ENCODE assay signal across 19 cellular contexts in genomic region chr10:101557541-101557940, GRCh38.
"Had no signal": no experiment of that assay in that cellular context is flagged by ENCODE, and none has a peak within 500 bp of the region (broad histone marks: within the 10 kb centered on the region; RNA-seq: fewer than 3 reads in every experiment).

No MANE protein-coding gene starts in this region.

- H3K4me1 Mint-ChIP-seq: neural progenitor cell had no signal

- H3K9ac ChIP-seq: neural progenitor cell had no signal

- H3K4me3 Mint-ChIP-seq: immature natural killer cell, neural progenitor cell had no signal

- H3K27ac ChIP-seq: neural progenitor cell, right atrium auricular region, SK-N-MC, tibial nerve, uterus had no signal

- H2AFZ ChIP-seq: neural progenitor cell had no signal

- H3K9me3 ChIP-seq: esophagus squamous epithelium, right atrium auricular region, tibial nerve, uterus had no signal

- H3K27ac Mint-ChIP-seq: neural progenitor cell, progenitor cell of endocrine pancreas had no signal

- H3K4me2 ChIP-seq: neural progenitor cell had no signal

- H3K27me3 ChIP-seq: neural progenitor cell, right atrium auricular region, uterus had no signal

- H3K27me3 Mint-ChIP-seq: progenitor cell of endocrine pancreas had no signal

- H3K36me3 ChIP-seq: neural progenitor cell, right atrium auricular region, uterus had no signal

- H3K4me3 ChIP-seq: esophagus squamous epithelium, neural progenitor cell, right atrium auricular region, SK-N-MC, tibial nerve, uterus had no signal

- DNase-seq: activated naive CD4-positive, alpha-beta T cell; activated T-cell treated with anti-CD3 and anti-CD28 coated beads for 4 hours; aorta; cortex of kidney; esophagus squamous epithelium; immature natural killer cell; mesenchymal stem cell; naive thymus-derived CD4-positive, alpha-beta T cell; stimulated activated CD4-positive, alpha-beta T cell treated with anti-CD3 and anti-CD28 coated beads, Interleukin-12 subunit alpha, Interleukin-12 subunit beta, amount 100 ng/mL, for 4 hours; stimulated activated CD4-positive, alpha-beta T cell treated with anti-CD3 and anti-CD28 coated beads, Interleukin-2, amount 100 ng/mL, for 24 hours; stimulated activated naive CD8-positive, alpha-beta T cell treated with anti-CD3 and anti-CD28 coated beads, Interleukin-15, Interleukin-2, amounts not matched to agents 100 U/mL and 50 U/mL, for 24 hours; substantia nigra; uterus; WERI-Rb-1 had no signal

- H3K4me1 ChIP-seq: neural progenitor cell, right atrium auricular region, tibial nerve, uterus had no signal

- H3K9me3 Mint-ChIP-seq: immature natural killer cell; naive thymus-derived CD4-positive, alpha-beta T cell; neural progenitor cell had no signal
